ENCODE assay signal across 1 cellular context in the genomic region with DNA sequence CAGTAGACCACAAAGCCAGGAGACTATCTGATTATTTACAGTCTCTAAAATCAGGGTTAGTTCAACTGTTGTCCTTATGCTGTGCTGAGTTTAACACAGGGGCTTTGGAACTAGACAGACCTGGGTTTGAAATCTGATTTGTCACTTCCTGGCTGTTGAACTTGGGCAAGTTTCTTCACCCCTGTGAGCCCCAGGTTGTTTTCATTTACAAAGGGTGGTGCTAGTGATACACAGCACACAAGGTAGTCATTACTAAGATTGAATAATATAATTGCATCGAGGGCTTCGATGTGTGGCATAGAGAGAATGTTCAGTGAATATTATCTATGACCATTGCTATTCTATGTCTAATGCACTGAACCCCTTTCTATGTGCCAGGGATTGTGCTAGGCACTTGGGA.
TF ChIP-seq lines count a peak whose summit lies in the region.

No MANE protein-coding gene starts in this region.

TF ChIP-seq in GM23338, 12 proteins besides CTCF, POLR2A, EP300 and RAD21 (continued from another document):
- TF ChIP-seq, protein P1, sequence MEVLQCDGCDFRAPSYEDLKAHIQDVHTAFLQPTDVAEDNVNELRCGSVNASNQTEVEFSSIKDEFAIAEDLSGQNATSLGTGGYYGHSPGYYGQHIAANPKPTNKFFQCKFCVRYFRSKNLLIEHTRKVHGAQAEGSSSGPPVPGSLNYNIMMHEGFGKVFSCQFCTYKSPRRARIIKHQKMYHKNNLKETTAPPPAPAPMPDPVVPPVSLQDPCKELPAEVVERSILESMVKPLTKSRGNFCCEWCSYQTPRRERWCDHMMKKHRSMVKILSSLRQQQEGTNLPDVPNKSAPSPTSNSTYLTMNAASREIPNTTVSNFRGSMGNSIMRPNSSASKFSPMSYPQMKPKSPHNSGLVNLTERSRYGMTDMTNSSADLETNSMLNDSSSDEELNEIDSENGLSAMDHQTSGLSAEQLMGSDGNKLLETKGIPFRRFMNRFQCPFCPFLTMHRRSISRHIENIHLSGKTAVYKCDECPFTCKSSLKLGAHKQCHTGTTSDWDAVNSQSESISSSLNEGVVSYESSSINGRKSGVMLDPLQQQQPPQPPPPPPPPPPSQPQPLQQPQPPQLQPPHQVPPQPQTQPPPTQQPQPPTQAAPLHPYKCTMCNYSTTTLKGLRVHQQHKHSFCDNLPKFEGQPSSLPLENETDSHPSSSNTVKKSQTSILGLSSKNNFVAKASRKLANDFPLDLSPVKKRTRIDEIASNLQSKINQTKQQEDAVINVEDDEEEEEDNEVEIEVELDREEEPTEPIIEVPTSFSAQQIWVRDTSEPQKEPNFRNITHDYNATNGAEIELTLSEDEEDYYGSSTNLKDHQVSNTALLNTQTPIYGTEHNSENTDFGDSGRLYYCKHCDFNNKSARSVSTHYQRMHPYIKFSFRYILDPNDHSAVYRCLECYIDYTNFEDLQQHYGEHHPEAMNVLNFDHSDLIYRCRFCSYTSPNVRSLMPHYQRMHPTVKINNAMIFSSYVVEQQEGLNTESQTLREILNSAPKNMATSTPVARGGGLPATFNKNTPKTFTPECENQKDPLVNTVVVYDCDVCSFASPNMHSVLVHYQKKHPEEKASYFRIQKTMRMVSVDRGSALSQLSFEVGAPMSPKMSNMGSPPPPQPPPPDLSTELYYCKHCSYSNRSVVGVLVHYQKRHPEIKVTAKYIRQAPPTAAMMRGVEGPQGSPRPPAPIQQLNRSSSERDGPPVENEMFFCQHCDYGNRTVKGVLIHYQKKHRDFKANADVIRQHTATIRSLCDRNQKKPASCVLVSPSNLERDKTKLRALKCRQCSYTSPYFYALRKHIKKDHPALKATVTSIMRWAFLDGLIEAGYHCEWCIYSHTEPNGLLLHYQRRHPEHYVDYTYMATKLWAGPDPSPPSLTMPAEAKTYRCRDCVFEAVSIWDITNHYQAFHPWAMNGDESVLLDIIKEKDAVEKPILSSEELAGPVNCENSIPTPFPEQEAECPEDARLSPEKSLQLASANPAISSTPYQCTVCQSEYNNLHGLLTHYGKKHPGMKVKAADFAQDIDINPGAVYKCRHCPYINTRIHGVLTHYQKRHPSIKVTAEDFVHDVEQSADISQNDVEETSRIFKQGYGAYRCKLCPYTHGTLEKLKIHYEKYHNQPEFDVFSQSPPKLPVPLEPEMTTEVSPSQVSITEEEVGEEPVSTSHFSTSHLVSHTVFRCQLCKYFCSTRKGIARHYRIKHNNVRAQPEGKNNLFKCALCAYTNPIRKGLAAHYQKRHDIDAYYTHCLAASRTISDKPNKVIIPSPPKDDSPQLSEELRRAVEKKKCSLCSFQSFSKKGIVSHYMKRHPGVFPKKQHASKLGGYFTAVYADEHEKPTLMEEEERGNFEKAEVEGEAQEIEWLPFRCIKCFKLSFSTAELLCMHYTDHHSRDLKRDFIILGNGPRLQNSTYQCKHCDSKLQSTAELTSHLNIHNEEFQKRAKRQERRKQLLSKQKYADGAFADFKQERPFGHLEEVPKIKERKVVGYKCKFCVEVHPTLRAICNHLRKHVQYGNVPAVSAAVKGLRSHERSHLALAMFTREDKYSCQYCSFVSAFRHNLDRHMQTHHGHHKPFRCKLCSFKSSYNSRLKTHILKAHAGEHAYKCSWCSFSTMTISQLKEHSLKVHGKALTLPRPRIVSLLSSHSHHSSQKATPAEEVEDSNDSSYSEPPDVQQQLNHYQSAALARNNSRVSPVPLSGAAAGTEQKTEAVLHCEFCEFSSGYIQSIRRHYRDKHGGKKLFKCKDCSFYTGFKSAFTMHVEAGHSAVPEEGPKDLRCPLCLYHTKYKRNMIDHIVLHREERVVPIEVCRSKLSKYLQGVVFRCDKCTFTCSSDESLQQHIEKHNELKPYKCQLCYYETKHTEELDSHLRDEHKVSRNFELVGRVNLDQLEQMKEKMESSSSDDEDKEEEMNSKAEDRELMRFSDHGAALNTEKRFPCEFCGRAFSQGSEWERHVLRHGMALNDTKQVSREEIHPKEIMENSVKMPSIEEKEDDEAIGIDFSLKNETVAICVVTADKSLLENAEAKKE (CRISPR knock-in tag; IDR thresholded peaks at IDR 0.05): no peak
- TF ChIP-seq, protein P2, sequence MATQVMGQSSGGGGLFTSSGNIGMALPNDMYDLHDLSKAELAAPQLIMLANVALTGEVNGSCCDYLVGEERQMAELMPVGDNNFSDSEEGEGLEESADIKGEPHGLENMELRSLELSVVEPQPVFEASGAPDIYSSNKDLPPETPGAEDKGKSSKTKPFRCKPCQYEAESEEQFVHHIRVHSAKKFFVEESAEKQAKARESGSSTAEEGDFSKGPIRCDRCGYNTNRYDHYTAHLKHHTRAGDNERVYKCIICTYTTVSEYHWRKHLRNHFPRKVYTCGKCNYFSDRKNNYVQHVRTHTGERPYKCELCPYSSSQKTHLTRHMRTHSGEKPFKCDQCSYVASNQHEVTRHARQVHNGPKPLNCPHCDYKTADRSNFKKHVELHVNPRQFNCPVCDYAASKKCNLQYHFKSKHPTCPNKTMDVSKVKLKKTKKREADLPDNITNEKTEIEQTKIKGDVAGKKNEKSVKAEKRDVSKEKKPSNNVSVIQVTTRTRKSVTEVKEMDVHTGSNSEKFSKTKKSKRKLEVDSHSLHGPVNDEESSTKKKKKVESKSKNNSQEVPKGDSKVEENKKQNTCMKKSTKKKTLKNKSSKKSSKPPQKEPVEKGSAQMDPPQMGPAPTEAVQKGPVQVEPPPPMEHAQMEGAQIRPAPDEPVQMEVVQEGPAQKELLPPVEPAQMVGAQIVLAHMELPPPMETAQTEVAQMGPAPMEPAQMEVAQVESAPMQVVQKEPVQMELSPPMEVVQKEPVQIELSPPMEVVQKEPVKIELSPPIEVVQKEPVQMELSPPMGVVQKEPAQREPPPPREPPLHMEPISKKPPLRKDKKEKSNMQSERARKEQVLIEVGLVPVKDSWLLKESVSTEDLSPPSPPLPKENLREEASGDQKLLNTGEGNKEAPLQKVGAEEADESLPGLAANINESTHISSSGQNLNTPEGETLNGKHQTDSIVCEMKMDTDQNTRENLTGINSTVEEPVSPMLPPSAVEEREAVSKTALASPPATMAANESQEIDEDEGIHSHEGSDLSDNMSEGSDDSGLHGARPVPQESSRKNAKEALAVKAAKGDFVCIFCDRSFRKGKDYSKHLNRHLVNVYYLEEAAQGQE (IDR thresholded peaks at IDR 0.05; ENCODE audit: unreplicated experiment): no peak
- TF ChIP-seq CREB1 (CRISPR knock-in tag; IDR thresholded peaks at IDR 0.05; ENCODE audit: low read depth): no peak
- TF ChIP-seq POLR2AphosphoS5 (IDR thresholded peaks at IDR 0.05; ENCODE audit: low read depth): no peak
- no peak for TF ChIP-seq EZH2phosphoT487 (IDR thresholded peaks at IDR 0.05; ENCODE audit: unreplicated experiment)
- TF ChIP-seq ZNF114 (CRISPR knock-in tag; IDR thresholded peaks at IDR 0.05): no peak
- no peak for TF ChIP-seq ZNF331 (CRISPR knock-in tag; IDR thresholded peaks at IDR 0.05; ENCODE audit: low read depth)
- TF ChIP-seq NANOG (IDR thresholded peaks at IDR 0.05; ENCODE audit: borderline replicate concordance): no peak
- TF ChIP-seq, protein P3, sequence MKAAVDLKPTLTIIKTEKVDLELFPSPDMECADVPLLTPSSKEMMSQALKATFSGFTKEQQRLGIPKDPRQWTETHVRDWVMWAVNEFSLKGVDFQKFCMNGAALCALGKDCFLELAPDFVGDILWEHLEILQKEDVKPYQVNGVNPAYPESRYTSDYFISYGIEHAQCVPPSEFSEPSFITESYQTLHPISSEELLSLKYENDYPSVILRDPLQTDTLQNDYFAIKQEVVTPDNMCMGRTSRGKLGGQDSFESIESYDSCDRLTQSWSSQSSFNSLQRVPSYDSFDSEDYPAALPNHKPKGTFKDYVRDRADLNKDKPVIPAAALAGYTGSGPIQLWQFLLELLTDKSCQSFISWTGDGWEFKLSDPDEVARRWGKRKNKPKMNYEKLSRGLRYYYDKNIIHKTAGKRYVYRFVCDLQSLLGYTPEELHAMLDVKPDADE (IDR thresholded peaks at IDR 0.05): no peak
- no peak for TF ChIP-seq STAT1 (IDR thresholded peaks at IDR 0.05; ENCODE audit: unreplicated experiment)
